8 cellular contexts compared by ENCODE assay signal in the genomic region with DNA sequence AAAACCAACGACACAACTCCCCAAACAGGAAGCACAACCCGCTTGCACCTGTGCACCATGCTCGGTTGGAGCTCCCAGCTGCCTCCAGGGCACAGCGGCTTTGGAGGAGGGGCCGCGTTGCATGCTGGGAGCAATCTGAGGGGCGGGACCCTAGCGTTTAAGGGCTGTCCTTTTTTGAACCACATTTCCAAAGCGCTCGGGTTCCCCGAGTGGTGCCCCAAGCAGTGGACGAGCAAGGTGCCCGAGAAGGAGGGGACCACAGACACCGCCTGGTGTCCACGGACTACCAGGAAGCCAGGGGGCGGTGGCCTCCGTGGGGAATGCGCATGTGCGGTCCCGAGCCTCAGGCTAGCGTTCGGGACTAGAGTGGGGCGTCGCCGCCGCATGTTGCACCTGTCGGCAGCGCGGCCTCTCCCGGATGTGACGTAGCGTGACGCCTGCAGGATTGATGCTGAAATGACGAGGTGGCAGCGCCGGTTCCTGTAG.
DNase-seq lines count a peak whose midpoint lies in the region; ATAC-seq and TF ChIP-seq lines count a peak whose summit lies in the region.

No MANE protein-coding gene starts in this region.

- no peaks in the 10 kb centered on the region for H3K9me3 Mint-ChIP-seq in dendritic cell treated with granulocyte-macrophage colony-stimulating factor and Interleukin-4, amounts not matched to agents 40 ng/mL and 50 ng/mL, for 4 days

- H3K4me1 Mint-ChIP-seq in dendritic cell treated with granulocyte-macrophage colony-stimulating factor and Interleukin-4, amounts not matched to agents 40 ng/mL and 50 ng/mL, for 4 days (ENCODE audit: low read depth) = peaks cover 6% of the 10 kb centered on the region

- TF ChIP-seq CTCF in GM10266 (IDR thresholded peaks at IDR 0.05; ENCODE audit: control insufficient read depth, insufficient read depth, low read depth, missing control alignments) = no peak

- peak overlapping the region; percentile 58 for H3K4me3 Mint-ChIP-seq in dendritic cell treated with granulocyte-macrophage colony-stimulating factor and Interleukin-4, amounts not matched to agents 40 ng/mL and 50 ng/mL, for 4 days

- peak; percentile 40 to 68 (median 58) for DNase-seq in T-helper 1 cell
- DNase-seq in stimulated activated CD4-positive, alpha-beta T cell treated with anti-CD3 and anti-CD28 coated beads, Interleukin-12 subunit alpha, Interleukin-12 subunit beta, amount 100 ng/mL, for 48 hours (ENCODE audit: low read depth in 2 of 3, low spot score in 1 of 3) = peak in 2 of 3 donors; percentile 36 to 44
- DNase-seq in GM19238 (ENCODE audit: insufficient read length, low spot score) = no peak
- no peak for DNase-seq in KG1 (lab: John Stamatoyannopoulos, UW)
- no peak for DNase-seq in GM10266 (ENCODE audit: extremely low spot score)

- H3K27ac Mint-ChIP-seq in dendritic cell treated with granulocyte-macrophage colony-stimulating factor and Interleukin-4, amounts not matched to agents 40 ng/mL and 50 ng/mL, for 4 days = peak overlapping the region; percentile 49

- no peak for ATAC-seq in GM21825 (IDR thresholded peaks at IDR 0.05; ENCODE audit: unreplicated experiment)

- no peaks in the 10 kb centered on the region for H3K36me3 Mint-ChIP-seq in dendritic cell treated with granulocyte-macrophage colony-stimulating factor and Interleukin-4, amounts not matched to agents 40 ng/mL and 50 ng/mL, for 4 days (ENCODE audit: low read depth)

- peak overlapping the region; percentile 3; the same call in 1 of the 2 replicates for H3K4me3 ChIP-seq in GM08714 (ENCODE audit: low read length)

- H3K27me3 Mint-ChIP-seq in dendritic cell treated with granulocyte-macrophage colony-stimulating factor and Interleukin-4, amounts not matched to agents 40 ng/mL and 50 ng/mL, for 4 days = no peaks in the 10 kb centered on the region

- intact Hi-C loops in dendritic cell treated with granulocyte-macrophage colony-stimulating factor and Interleukin-4, amounts not matched to agents 40 ng/mL and 50 ng/mL, for 4 days (cut with micrococcal nuclease) = no loop called here

Comparison
In these comparisons a context has a peak if more than half of its experiments do, and no peak if none do; other contexts are left out.
1. DNase-seq: peak in T-helper 1 cell (5 of 5) and stimulated activated CD4-positive, alpha-beta T cell treated with anti-CD3 and anti-CD28 coated beads, Interleukin-12 subunit alpha, Interleukin-12 subunit beta, amount 100 ng/mL, for 48 hours (2 of 3); none in GM19238 (single experiment), KG1 (single experiment) and GM10266 (single experiment).